Comparison of ENCODE assay signal across 8 cellular contexts in the genomic region with DNA sequence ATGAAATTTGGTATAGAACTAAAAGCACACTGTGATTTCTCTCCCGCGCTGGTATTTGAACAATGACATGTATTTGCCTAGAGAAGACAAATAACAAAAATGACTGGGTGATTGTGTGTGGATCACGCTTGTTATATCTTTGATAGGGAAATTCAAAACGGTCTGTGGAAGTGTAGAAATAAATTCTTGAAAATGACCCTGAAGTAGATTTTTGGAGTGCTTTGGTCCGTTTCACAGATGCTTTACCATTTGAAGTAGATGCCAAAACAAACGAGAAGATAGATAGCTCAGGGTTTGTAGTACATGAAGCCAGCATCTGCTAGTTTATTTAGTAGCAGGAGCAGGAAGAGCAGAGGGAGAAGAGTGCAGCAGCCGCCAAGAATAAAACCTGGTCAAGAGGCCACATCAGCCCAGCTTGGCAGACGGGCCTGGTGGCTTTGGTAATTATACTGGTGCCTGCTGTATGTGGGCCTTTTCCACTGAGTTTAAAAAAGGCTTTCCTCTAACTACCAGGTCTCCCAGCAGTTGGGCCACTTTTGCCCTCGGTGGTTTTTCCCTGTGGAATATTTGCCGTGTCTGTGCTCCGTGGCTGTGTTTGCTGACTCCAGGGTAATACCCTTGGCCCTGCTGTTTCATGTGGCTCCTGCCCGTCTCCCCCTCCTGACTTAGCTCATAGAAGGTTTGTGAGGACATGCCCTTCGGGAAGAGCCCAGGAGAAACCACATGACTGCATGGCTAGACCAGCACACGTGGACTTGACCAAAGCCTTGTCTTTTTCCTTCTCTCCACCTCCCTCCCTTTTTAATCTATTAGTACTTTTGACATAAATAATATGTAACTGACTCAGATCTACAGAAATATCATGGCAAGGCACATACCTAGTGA.
DNase-seq lines count a peak whose midpoint lies in the region; ATAC-seq and TF ChIP-seq lines count a peak whose summit lies in the region.

No MANE protein-coding gene starts in this region.

- TF ChIP-seq EP300 in stomach (IDR thresholded peaks at IDR 0.05): no peak

- no peak for DNase-seq in Jurkat, Clone E6-1 (ENCODE audit: low read depth, low spot score)
- DNase-seq in RPMI7951 (ENCODE audit: low read depth) (peak; percentile 75), left ventricle myocardium inferior (peak; percentile 20), stomach (no peak), SIG-M5 treated with dmso at 0.1 percent for 504 hours (lab: John Stamatoyannopoulos, UW; ENCODE audit: unreplicated experiment) (no peak), body of pancreas (no peak), NCI-H187 treated with DMSO at 0.1 percent for 48 hours (lab: John Stamatoyannopoulos, UW) (no peak)
- no peak for DNase-seq in CD4-positive, alpha-beta T cell

- POLR2A ChIA-PET in CD4-positive, alpha-beta T cell (lab: Charles Lee): no interaction called here

- CTCF ChIA-PET in CD4-positive, alpha-beta T cell (lab: Charles Lee): no interaction called here

- H3K4me3 ChIP-seq in Jurkat, Clone E6-1 (ENCODE audit: low read length): peak overlapping the region; percentile 47
- H3K4me3 ChIP-seq in left ventricle myocardium inferior (no peak overlapping the region), stomach (no peak overlapping the region), body of pancreas (no peak overlapping the region)

- TF ChIP-seq CTCF in left ventricle myocardium inferior (IDR thresholded peaks at IDR 0.05; ENCODE audit: borderline replicate concordance): no peak
- no peak for TF ChIP-seq CTCF in stomach (IDR thresholded peaks at IDR 0.05)
- TF ChIP-seq CTCF in body of pancreas (IDR thresholded peaks at IDR 0.05): no peak
- TF ChIP-seq CTCF in CD4-positive, alpha-beta T cell (IDR thresholded peaks at IDR 0.05): no peak

- no peaks in the 10 kb centered on the region for H3K36me3 Mint-ChIP-seq in CD4-positive, alpha-beta T cell (ENCODE audit: low read depth)

- no peaks in the 10 kb centered on the region for H3K27me3 ChIP-seq in left ventricle myocardium inferior (ENCODE audit: low read depth)
- H3K27me3 ChIP-seq in stomach: no peaks in the 10 kb centered on the region
- no peaks in the 10 kb centered on the region for H3K27me3 ChIP-seq in body of pancreas
- H3K27me3 ChIP-seq in CD4-positive, alpha-beta T cell (ENCODE audit: control insufficient read depth, insufficient read depth, low read length): no peaks in the 10 kb centered on the region

- H3K9me3 ChIP-seq in left ventricle myocardium inferior (replicated peaks) (no peaks in the 10 kb centered on the region), stomach (no peaks in the 10 kb centered on the region), body of pancreas (no peaks in the 10 kb centered on the region)
- H3K9me3 ChIP-seq in CD4-positive, alpha-beta T cell (ENCODE audit: control insufficient read depth, low read length): no peaks in the 10 kb centered on the region

- intact Hi-C loops in left ventricle myocardium inferior (cut with micrococcal nuclease): no loop called here
- intact Hi-C loops in stomach (cut with DNase I; ENCODE audit: low total_unique reads): no loop called here
- intact Hi-C loops in body of pancreas (cut with DNase I): no loop called here
- intact Hi-C loops in CD4-positive, alpha-beta T cell (cut with DNase I, micrococcal nuclease): no loop called here

- H3K27me3 Mint-ChIP-seq in CD4-positive, alpha-beta T cell: no peaks in the 10 kb centered on the region

- no peaks in the 10 kb centered on the region for H3K9me3 Mint-ChIP-seq in CD4-positive, alpha-beta T cell

- H3K4me1 ChIP-seq in left ventricle myocardium inferior (peaks cover 33% of the 10 kb centered on the region), stomach (peaks cover 19 to 39% (median 27%) of the 10 kb centered on the region in 4 donors), body of pancreas (no peaks in the 10 kb centered on the region)

- 28 to 46% (median 39%) methylated on average over 14 of the region's 14 CpGs for WGBS in stomach, 5 donors
- 36 to 47% methylated on average over 14 of the region's 14 CpGs for WGBS in body of pancreas, 2 donors

- no peak for TF ChIP-seq POLR2A in stomach (IDR thresholded peaks at IDR 0.05)
- TF ChIP-seq POLR2A in body of pancreas (IDR thresholded peaks at IDR 0.05): no peak

- no peak overlapping the region for H3K27ac Mint-ChIP-seq in CD4-positive, alpha-beta T cell

- H3K36me3 ChIP-seq in left ventricle myocardium inferior: no peaks in the 10 kb centered on the region
- H3K36me3 ChIP-seq in stomach: no peaks in the 10 kb centered on the region
- H3K36me3 ChIP-seq in body of pancreas (replicated peaks in 1 of 2; ENCODE audit: insufficient read depth in 1 of 2, low read depth in 2 of 2): no peaks in the 10 kb centered on the region

- H3K4me1 Mint-ChIP-seq in CD4-positive, alpha-beta T cell (ENCODE audit: low read depth): peaks cover 11% of the 10 kb centered on the region

- no peak for ATAC-seq in body of pancreas
- no peak for ATAC-seq in CD4-positive, alpha-beta T cell (ENCODE audit: poor library complexity)

- H3K4me3 Mint-ChIP-seq in CD4-positive, alpha-beta T cell: no peak overlapping the region

- H3K27ac ChIP-seq in left ventricle myocardium inferior (replicated peaks) (peak overlapping the region; percentile 43), stomach (peak overlapping the region in 4 of 5 donors; percentile 49 to 69 (median 58)), body of pancreas (no peak overlapping the region)
- no peak overlapping the region for H3K27ac ChIP-seq in CD4-positive, alpha-beta T cell (ENCODE audit: low read depth, low read length)

Comparison
In these comparisons a context has a peak if more than half of its experiments do, and no peak if none do; other contexts are left out.
1. DNase-seq: peak in RPMI7951 (single experiment) and left ventricle myocardium inferior (single experiment); none in Jurkat, Clone E6-1 (single experiment), stomach (single experiment), SIG-M5 treated with dmso at 0.1 percent for 504 hours (single experiment), body of pancreas (0 of 4), NCI-H187 treated with DMSO at 0.1 percent for 48 hours (single experiment) and CD4-positive, alpha-beta T cell (0 of 10).
2. H3K27ac ChIP-seq: peak in left ventricle myocardium inferior (single experiment) and stomach (4 of 5); none in body of pancreas (0 of 4) and CD4-positive, alpha-beta T cell (single experiment).